Comparison of ENCODE assay signal across 8 cellular contexts in the genomic region with DNA sequence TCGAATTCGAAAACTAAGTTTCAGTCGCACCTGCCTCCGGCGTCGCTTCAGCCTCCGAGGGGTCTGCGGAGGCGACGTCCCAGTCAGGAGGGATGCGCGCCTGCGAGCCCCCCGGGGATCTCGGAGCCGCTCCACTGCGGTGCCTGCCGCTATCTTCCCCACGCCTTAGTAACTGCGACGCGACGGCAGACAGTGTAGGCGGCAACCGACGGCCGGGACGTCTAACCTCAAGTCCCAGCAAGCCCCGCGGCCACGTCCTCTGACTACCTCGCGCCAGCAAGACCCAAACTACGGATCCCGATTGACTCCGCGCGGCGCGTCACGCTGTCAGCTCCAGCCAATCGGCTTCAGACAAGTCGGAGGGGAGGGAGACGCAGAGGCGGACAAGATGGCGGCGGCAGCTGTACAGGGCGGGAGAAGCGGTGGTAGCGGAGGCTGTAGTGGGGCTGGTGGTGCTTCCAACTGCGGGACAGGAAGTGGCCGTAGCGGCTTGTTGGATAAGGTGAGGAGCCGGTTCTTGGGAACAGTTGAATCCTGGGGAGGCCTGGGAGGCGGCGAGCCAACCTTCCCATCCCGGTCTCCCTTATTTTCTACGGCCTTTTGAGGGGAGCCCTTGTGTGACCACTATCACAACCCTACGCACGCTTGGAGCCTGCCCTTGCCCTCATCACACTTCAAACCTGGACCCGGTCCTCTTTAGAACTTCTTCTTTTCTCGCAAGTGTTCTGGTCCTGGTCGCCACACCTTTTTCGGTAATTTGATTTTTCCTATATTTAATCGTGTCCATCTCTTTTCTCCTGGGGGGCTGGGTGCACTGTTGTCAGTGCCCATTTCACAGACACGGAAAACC. TPM values are rescaled to one million over a fixed set of nuclear protein-coding genes. Genes with fewer than 3 reads are reported as not detected.
A peak's percentile ranks its signal among the peaks of the same experiment; 100 is the strongest.
DNase-seq lines count a peak whose midpoint lies in the region; ATAC-seq and TF ChIP-seq lines count a peak whose summit lies in the region.

A gene (plus strand): TSS at position 369 of the 850 bp plus-strand sequence. CDS start 20 bp downstream, at position 389.
A gene with protein sequence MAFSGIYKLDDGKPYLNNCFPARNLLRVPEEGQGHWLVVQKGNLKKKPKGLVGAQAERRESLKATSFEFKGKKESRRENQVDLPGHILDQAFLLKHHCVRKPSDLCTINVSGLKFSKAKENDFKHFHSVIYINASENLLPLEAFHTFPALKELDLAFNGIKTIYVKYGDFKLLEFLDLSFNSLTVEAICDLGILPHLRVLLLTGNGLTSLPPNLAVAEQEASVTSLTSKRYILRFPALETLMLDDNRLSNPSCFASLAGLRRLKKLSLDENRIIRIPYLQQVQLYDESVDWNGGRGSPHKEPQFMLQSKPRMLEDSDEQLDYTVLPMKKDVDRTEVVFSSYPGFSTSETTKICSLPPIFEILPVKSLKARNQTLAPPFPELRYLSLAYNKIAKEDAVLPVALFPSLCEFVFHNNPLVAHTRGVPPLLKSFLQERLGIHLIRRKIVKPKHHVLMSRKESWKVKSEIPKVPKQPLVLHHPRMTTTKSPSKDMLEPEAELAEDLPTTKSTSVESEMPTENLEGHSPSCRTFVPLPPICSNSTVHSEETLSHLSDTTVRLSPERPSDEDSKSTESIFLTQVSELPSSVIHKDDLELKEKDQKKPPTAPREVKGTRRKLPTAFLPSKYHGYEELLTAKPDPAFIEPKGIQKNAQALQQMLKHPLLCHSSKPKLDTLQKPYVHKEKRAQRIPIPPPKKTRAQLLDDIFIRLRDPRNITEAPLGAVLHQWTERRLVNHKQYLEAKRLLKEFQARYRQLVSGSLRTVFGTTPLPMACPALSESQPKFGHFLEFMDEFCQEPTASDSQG (minus strand): TSS at position 194 of the 850 bp plus-strand sequence. CDS start 8,213 bp downstream, outside the sequence.

- 0 out of 2 replicates have a peak, but pooled peaks cover 1% of the 10 kb centered on the region for H3K36me3 ChIP-seq in BJ (ENCODE audit: control insufficient read depth, insufficient read depth, low read length)

- peak; percentile 92 for DNase-seq in BJ (ENCODE audit: low read depth)
- peak; percentile 99 for DNase-seq in NCI-H526 treated with DMSO at 0.1 percent for 48 hours (lab: John Stamatoyannopoulos, UW)
- DNase-seq in activated CD4-positive, alpha-beta T cell treated with anti-CD3 and anti-CD28 coated beads, Interleukin-2, amount 50 U/mL, for 1 hour, result peak; percentile 98
- DNase-seq in dedifferentiated amniotic fluid mesenchymal stem cell (ENCODE audit: extremely low spot score), result peak; percentile 99
- peak; percentile 99 for DNase-seq in left kidney (ENCODE audit: low read depth, low spot score)
- DNase-seq in stimulated activated CD4-positive, alpha-beta T cell treated with anti-CD3 and anti-CD28 coated beads, Interleukin-2, amount 100 ng/mL, for 24 hours, result peak; percentile 98

- CTCF ChIA-PET in BJ (lab: Yijun Ruan, JAX), result interaction anchor here (0.5 to 1.9 kb wide), 5 partner anchors 9 to 300 kb away, joined by 3 to 5 read pairs (median 3); no protein-coding TSS in a partner anchor

- ATAC-seq in GM19324 (IDR thresholded peaks at IDR 0.05; ENCODE audit: low FRiP score, unreplicated experiment), result peak; percentile 87
- peak; percentile 82 for ATAC-seq in HG03469 (IDR thresholded peaks at IDR 0.05; ENCODE audit: unreplicated experiment)

- POLR2A ChIA-PET in BJ (lab: Charles Lee), result no interaction called here

- H3K27me3 ChIP-seq in BJ (ENCODE audit: control insufficient read depth, insufficient read depth, low read length), result no peaks in the 10 kb centered on the region

- no peak for TF ChIP-seq CTCF in BJ (IDR thresholded peaks at IDR 0.05; ENCODE audit: insufficient read depth, low read depth, low read length)

- peak within 1 kb of the TSS; percentile 60 for H3K4me3 ChIP-seq in BJ (ENCODE audit: low read depth, low read length)

RNA-seq across cellular contexts. Expression of the first gene that starts in this region (rescaled TPM):
- polyA plus RNA-seq in BJ (2011; rRNA removed), result 68.3 and 160 TPM in 2 replicates
- 26.1 and 55.0 TPM in 2 replicates for polyA minus RNA-seq in BJ (2011; rRNA and poly(A)+ RNA removed)

RNA-seq across cellular contexts. Expression of the second gene that starts in this region (rescaled TPM):
- polyA plus RNA-seq in BJ (2011; rRNA removed), result 6.4 and 6.8 TPM in 2 replicates
- 7.7 and 19.0 TPM in 2 replicates for polyA minus RNA-seq in BJ (2011; rRNA and poly(A)+ RNA removed)

Comparison
In these comparisons a context has a peak if more than half of its experiments do, and no peak if none do; other contexts are left out.
1. Peak in every context shown above with its lines: DNase-seq, ATAC-seq and H3K4me3 ChIP-seq.